Comparison of ENCODE assay signal across 8 cellular contexts in the genomic region with DNA sequence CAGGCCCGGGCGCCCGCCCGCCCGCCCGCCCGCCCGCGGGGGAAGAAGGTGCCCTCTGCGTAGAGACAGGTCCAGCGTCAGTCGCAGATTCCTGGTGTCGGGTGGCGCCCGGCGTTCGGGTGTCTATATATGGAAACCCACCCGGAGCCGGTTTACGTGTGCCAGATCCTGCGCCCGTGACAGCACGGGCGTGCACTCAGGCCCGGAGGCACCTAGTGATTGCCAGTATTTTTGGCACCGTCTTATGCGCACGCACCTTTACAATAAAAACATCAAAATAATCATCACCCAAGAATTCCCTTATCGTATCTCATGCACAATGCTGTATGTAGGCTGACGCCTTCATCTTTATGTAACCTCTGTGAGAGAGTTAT.
DNase-seq lines count a peak whose midpoint lies in the region; TF ChIP-seq lines count a peak whose summit lies in the region.

No MANE protein-coding gene starts in this region.

- TF ChIP-seq CTCF in GM12865 (IDR thresholded peaks at IDR 0.05; ENCODE audit: insufficient read depth, low read depth, low read length, missing control alignments) = no peak
- no peak for TF ChIP-seq CTCF in HEK293 (tag by site-specific recombination; IDR thresholded peaks at IDR 0.05)

- H3K9me3 ChIP-seq in HEK293 (ENCODE audit: control insufficient read depth, insufficient read depth, low read depth, low read length) = no peaks in the 10 kb centered on the region

- H3K27ac ChIP-seq in HEK293 (ENCODE audit: extremely low read depth, low read depth, low read length) (no peak overlapping the region), angular gyrus (ENCODE audit: low read depth, low read length) (peak overlapping the region; percentile 64), rectal smooth muscle tissue (ENCODE audit: low read depth, low read length) (peak overlapping the region; percentile 83)

- CTCF ChIA-PET in HEK293 (lab: Yijun Ruan, JAX) = interaction anchor here (0.6 to 1.1 kb wide), 3 partner anchors 9 to 226 kb away, joined by 3 to 6 read pairs (median 4); no protein-coding TSS in a partner anchor

- H3K9ac ChIP-seq in rectal smooth muscle tissue (ENCODE audit: low read length) = no peak overlapping the region

- H3K36me3 ChIP-seq in HEK293 (ENCODE audit: control insufficient read depth in 2 of 2, insufficient read depth in 1 of 2, low read length in 2 of 2) (peaks cover 0 to 31% of the 10 kb centered on the region in 2 experiments; a peak in 2 of 3 replicates), rectal smooth muscle tissue (ENCODE audit: control insufficient read depth, insufficient read depth, low read length) (no peaks in the 10 kb centered on the region)

- H3K4me3 ChIP-seq in GM12865 (ENCODE audit: low read depth, low read length) (peak overlapping the region; percentile 73), HEK293 (ENCODE audit: low read depth, low read length) (peak overlapping the region; percentile 84), rectal smooth muscle tissue (ENCODE audit: low read length) (peak overlapping the region; percentile 82)

- no peaks in the 10 kb centered on the region for H3K27me3 ChIP-seq in rectal smooth muscle tissue (ENCODE audit: control insufficient read depth, insufficient read depth, low read length)

- peak; percentile 46 for DNase-seq in GM12865 (ENCODE audit: low read depth)
- DNase-seq in NCI-H226 = peak; percentile 46
- DNase-seq in hepatic stellate cell (ENCODE audit: low spot score) = peak; percentile 40
- DNase-seq in hippocampal formation (lab: John Stamatoyannopoulos, UW) = no peak
- DNase-seq in GOT3 (lab: John Stamatoyannopoulos, UW) = no peak

- H3K4me1 ChIP-seq in HEK293 (ENCODE audit: control insufficient read depth, insufficient read depth, low read length) (no peaks in the 10 kb centered on the region), rectal smooth muscle tissue (ENCODE audit: control insufficient read depth, insufficient read depth, low read length) (peaks cover 5% of the 10 kb centered on the region)

- POLR2A ChIA-PET in HEK293 (lab: Yijun Ruan, JAX) = interaction anchor here (0.5 to 1.6 kb wide), 11 partner anchors 9 to 455 kb away, joined by 3 to 8 read pairs (median 4); a partner anchor contains a TSS

TF ChIP-seq in HEK293, 187 proteins besides CTCF, POLR2A, EP300 and RAD21:
- no peak for TF ChIP-seq ZFP41 (tag by site-specific recombination; IDR thresholded peaks at IDR 0.05; ENCODE audit: borderline replicate concordance)
- 0 out of 2 replicates have a peak, but pooled peaks have one; percentile 53 for TF ChIP-seq ZNF600 (tag by site-specific recombination; IDR thresholded peaks at IDR 0.05)
- no peak for TF ChIP-seq ZNF626 (tag by site-specific recombination; IDR thresholded peaks at IDR 0.05)
- no peak for TF ChIP-seq SETDB1 (IDR thresholded peaks at IDR 0.05; ENCODE audit: insufficient read length, low read length)
- TF ChIP-seq ZNF266 (tag by site-specific recombination; IDR thresholded peaks at IDR 0.05; ENCODE audit: low read depth) = no peak
- no peak for TF ChIP-seq ZNF571 (tag by site-specific recombination; IDR thresholded peaks at IDR 0.05)
- TF ChIP-seq ZNF335 (tag by site-specific recombination; conservative IDR thresholded peaks at IDR 0.05) = peak; percentile 86
- TF ChIP-seq ZNF248 (tag by site-specific recombination; IDR thresholded peaks at IDR 0.05) = no peak
- TF ChIP-seq ZNF155 (tag by site-specific recombination; IDR thresholded peaks at IDR 0.05) = no peak
TF ChIP-seq in HEK293: peak in this region for 2.

Comparison
In these comparisons a context has a peak if more than half of its experiments do, and no peak if none do; other contexts are left out.
1. DNase-seq: peak in GM12865 (single experiment), NCI-H226 (single experiment) and hepatic stellate cell (single experiment); none in hippocampal formation (0 of 2) and GOT3 (single experiment).
2. Peak in every context shown above with its lines, with median percentiles within 50 percentile points of each other: H3K4me3 ChIP-seq.